ENCODE assay signal across 19 cellular contexts in genomic region chr19:9806781-9807180, GRCh38.
"Had no signal": no experiment of that assay in that cellular context is flagged by ENCODE, and none has a peak within 500 bp of the region (broad histone marks: within the 10 kb centered on the region; RNA-seq: fewer than 3 reads in every experiment).

No MANE protein-coding gene starts in this region.

- H3K4me1 ChIP-seq: esophagus muscularis mucosa, gastrocnemius medialis, left ventricle myocardium inferior, lower lobe of right lung, psoas muscle, right lobe of liver, tibial nerve had no signal

- H3K4me1 Mint-ChIP-seq: nephron progenitor cell; stimulated activated memory B cell treated with anti-CD40 and anti-IgM and Interleukin-4, amounts not matched to agents 10 μg/mL and 1 μg/mL and 100 μg/mL, for 72 hours had no signal

- H3K27ac Mint-ChIP-seq: nephron progenitor cell; stimulated activated memory B cell treated with anti-CD40 and anti-IgM and Interleukin-4, amounts not matched to agents 10 μg/mL and 1 μg/mL and 100 μg/mL, for 72 hours; stimulated activated naive CD8-positive, alpha-beta T cell treated with anti-CD3 and anti-CD28 coated beads, Interleukin-15, Interleukin-2, amounts not matched to agents 100 ng/mL and 50 ng/mL, for 24 hours had no signal

- H3K27me3 Mint-ChIP-seq: stimulated activated memory B cell treated with anti-CD40 and anti-IgM and Interleukin-4, amounts not matched to agents 10 μg/mL and 1 μg/mL and 100 μg/mL, for 72 hours; stimulated activated naive CD8-positive, alpha-beta T cell treated with anti-CD3 and anti-CD28 coated beads, Interleukin-15, Interleukin-2, amounts not matched to agents 100 ng/mL and 50 ng/mL, for 24 hours had no signal

- ATAC-seq: gastrocnemius medialis; lower lobe of right lung; psoas muscle; right lobe of liver; stimulated activated memory B cell treated with anti-CD40 and anti-IgM and Interleukin-4, amounts not matched to agents 10 μg/mL and 1 μg/mL and 100 μg/mL, for 72 hours had no signal

- DNase-seq: effector CD8-positive, alpha-beta T cell; gastrocnemius medialis; islet precursor cell; left ventricle myocardium inferior; lower lobe of right lung; mesenchymal stem cell; midbrain; nephron progenitor cell; psoas muscle; retina; right lobe of liver; stimulated activated CD4-positive, alpha-beta T cell treated with anti-CD3 and anti-CD28 coated beads, Interleukin-4, amount 100 ng/mL, for 1 hour had no signal

- H3K27me3 ChIP-seq: esophagus muscularis mucosa, gastrocnemius medialis, neutrophil, right lobe of liver, tibial nerve had no signal

- H3K27ac ChIP-seq: coronary artery, epithelial cell of prostate, esophagus muscularis mucosa, gastrocnemius medialis, left ventricle myocardium inferior, lower lobe of right lung, neutrophil, psoas muscle, right lobe of liver, tibial nerve had no signal

- H3K4me3 Mint-ChIP-seq: nephron progenitor cell; stimulated activated memory B cell treated with anti-CD40 and anti-IgM and Interleukin-4, amounts not matched to agents 10 μg/mL and 1 μg/mL and 100 μg/mL, for 72 hours; stimulated activated naive CD8-positive, alpha-beta T cell treated with anti-CD3 and anti-CD28 coated beads, Interleukin-15, Interleukin-2, amounts not matched to agents 100 ng/mL and 50 ng/mL, for 24 hours had no signal

- H3K4me3 ChIP-seq: coronary artery, esophagus muscularis mucosa, gastrocnemius medialis, left ventricle myocardium inferior, lower lobe of right lung, psoas muscle, right lobe of liver, tibial nerve had no signal

- H3K9me3 Mint-ChIP-seq: nephron progenitor cell; stimulated activated memory B cell treated with anti-CD40 and anti-IgM and Interleukin-4, amounts not matched to agents 10 μg/mL and 1 μg/mL and 100 μg/mL, for 72 hours; stimulated activated naive CD8-positive, alpha-beta T cell treated with anti-CD3 and anti-CD28 coated beads, Interleukin-15, Interleukin-2, amounts not matched to agents 100 ng/mL and 50 ng/mL, for 24 hours had no signal

- H3K9me3 ChIP-seq: esophagus muscularis mucosa, gastrocnemius medialis, left ventricle myocardium inferior, lower lobe of right lung, neutrophil, psoas muscle, right lobe of liver, tibial nerve had no signal
